Comparison of ENCODE assay signal across 1 cellular context in genomic region chr19:32459199-32459865, GRCh38.
TF ChIP-seq lines count a peak whose summit lies in the region.

No MANE protein-coding gene starts in this region.

TF ChIP-seq in endothelial cell of umbilical vein, 7 proteins besides CTCF, POLR2A, EP300 and RAD21:
- TF ChIP-seq JUN (IDR thresholded peaks at IDR 0.05; ENCODE audit: borderline replicate concordance, insufficient read depth, insufficient read length, low read depth), result no peak
- no peak for TF ChIP-seq FOS (IDR thresholded peaks at IDR 0.05; ENCODE audit: borderline replicate concordance, insufficient read depth, low read length)
- TF ChIP-seq POLR2AphosphoS5 (IDR thresholded peaks at IDR 0.05; ENCODE audit: insufficient read depth, low read depth, low read length), result no peak
- no peak for TF ChIP-seq MYC (IDR thresholded peaks at IDR 0.05; ENCODE audit: low read depth, low read length)
- TF ChIP-seq GATA2 (IDR thresholded peaks at IDR 0.05; ENCODE audit: insufficient read depth, insufficient read length, low read depth, low read length), result no peak
- TF ChIP-seq EZH2 (IDR thresholded peaks at IDR 0.05; ENCODE audit: borderline replicate concordance, low read depth, low read length, severe bottlenecking), result no peak
- TF ChIP-seq MAX (IDR thresholded peaks at IDR 0.05; ENCODE audit: insufficient read depth, insufficient read length), result no peak
